14 cellular contexts compared by ENCODE assay signal in genomic region chr9:35695801-35696420, GRCh38. TPM values are rescaled to one million over a fixed set of nuclear protein-coding genes. Genes with fewer than 3 reads are reported as not detected.
DNase-seq lines count a peak whose midpoint lies in the region; ATAC-seq and TF ChIP-seq lines count a peak whose summit lies in the region.
"Had no signal": no experiment of that assay in that cellular context is flagged by ENCODE, and none has a peak within 500 bp of the region (broad histone marks: within the 10 kb centered on the region; RNA-seq: fewer than 3 reads in every experiment).

No MANE protein-coding gene starts in this region.

- no peak for DNase-seq in activated CD8-positive, alpha-beta T cell treated with anti-CD3 and anti-CD28 coated beads, Interleukin-2, amount 10 ng/mL, durations not matched to agents 7 days and 5 days
- no peak for DNase-seq in activated CD8-positive, alpha-beta T cell treated with anti-CD3 and anti-CD28 coated beads for 36 hours
- DNase-seq in neural crest cell (ENCODE audit: low read depth, low spot score) (no peak), tibial nerve (ENCODE audit: low spot score in 2 of 2) (no peak), OCI-M1 (lab: John Stamatoyannopoulos, UW) (no peak), putamen (ENCODE audit: low spot score) (no peak)
- DNase-seq: NCI-H2171 had no signal

- no peak overlapping the region for H3K4me3 Mint-ChIP-seq in activated CD8-positive, alpha-beta T cell treated with anti-CD3 and anti-CD28 coated beads, Interleukin-2, amount 10 ng/mL, durations not matched to agents 7 days and 5 days
- H3K4me3 Mint-ChIP-seq in activated CD8-positive, alpha-beta T cell treated with anti-CD3 and anti-CD28 coated beads for 36 hours = no peak overlapping the region
- peak overlapping the region; percentile 56 for H3K4me3 Mint-ChIP-seq in neural crest cell
- H3K4me3 Mint-ChIP-seq: activated B cell treated with CpG ODN at 0.5 μM for 24 hours; activated naive CD8-positive, alpha-beta T cell treated with anti-CD3 and anti-CD28 coated beads, Interleukin-2, amount 50 U/mL, for 24 hours; CD8-positive, alpha-beta T cell; dendritic cell treated with granulocyte-macrophage colony-stimulating factor and Interleukin-4, amounts not matched to agents 40 ng/mL and 50 ng/mL, for 4 days; memory B cell had no signal

- no peaks in the 10 kb centered on the region for H3K9me3 ChIP-seq in tibial nerve

- peaks cover 5% of the 10 kb centered on the region for H3K36me3 Mint-ChIP-seq in activated CD8-positive, alpha-beta T cell treated with anti-CD3 and anti-CD28 coated beads, Interleukin-2, amount 10 ng/mL, durations not matched to agents 7 days and 5 days (ENCODE audit: low read depth)
- peaks cover 17% of the 10 kb centered on the region for H3K36me3 Mint-ChIP-seq in activated CD8-positive, alpha-beta T cell treated with anti-CD3 and anti-CD28 coated beads for 36 hours (ENCODE audit: low read depth)
- peaks cover 3% of the 10 kb centered on the region for H3K36me3 Mint-ChIP-seq in neural crest cell (ENCODE audit: low read depth)
- H3K36me3 Mint-ChIP-seq: CD8-positive, alpha-beta T cell had no signal

- H3K4me1 Mint-ChIP-seq in activated CD8-positive, alpha-beta T cell treated with anti-CD3 and anti-CD28 coated beads, Interleukin-2, amount 10 ng/mL, durations not matched to agents 7 days and 5 days (ENCODE audit: low read depth) = peaks cover 17% of the 10 kb centered on the region
- no peaks in the 10 kb centered on the region for H3K4me1 Mint-ChIP-seq in activated CD8-positive, alpha-beta T cell treated with anti-CD3 and anti-CD28 coated beads for 36 hours (ENCODE audit: low read depth)
- peaks cover 11% of the 10 kb centered on the region for H3K4me1 Mint-ChIP-seq in neural crest cell

- H3K27ac Mint-ChIP-seq in activated CD8-positive, alpha-beta T cell treated with anti-CD3 and anti-CD28 coated beads, Interleukin-2, amount 10 ng/mL, durations not matched to agents 7 days and 5 days = peak overlapping the region; percentile 32
- H3K27ac Mint-ChIP-seq in activated CD8-positive, alpha-beta T cell treated with anti-CD3 and anti-CD28 coated beads for 36 hours = no peak overlapping the region
- H3K27ac Mint-ChIP-seq in neural crest cell (ENCODE audit: unreplicated experiment) = no peak overlapping the region
- H3K27ac Mint-ChIP-seq: activated naive CD8-positive, alpha-beta T cell treated with anti-CD3 and anti-CD28 coated beads, Interleukin-2, amount 50 U/mL, for 24 hours; dendritic cell treated with granulocyte-macrophage colony-stimulating factor and Interleukin-4, amounts not matched to agents 40 ng/mL and 50 ng/mL, for 4 days had no signal

- intact Hi-C loops in activated CD8-positive, alpha-beta T cell treated with anti-CD3 and anti-CD28 coated beads for 36 hours (cut with micrococcal nuclease) = no loop called here

- no peak for TF ChIP-seq CTCF in activated CD8-positive, alpha-beta T cell treated with anti-CD3 and anti-CD28 coated beads for 36 hours (IDR thresholded peaks at IDR 0.05)
- TF ChIP-seq CTCF in neural crest cell (conservative IDR thresholded peaks at IDR 0.05) = no peak
- TF ChIP-seq CTCF in tibial nerve (IDR thresholded peaks at IDR 0.05) = no peak

- WGBS in tibial nerve, 2 donors = 89 to 94% methylated on average over 3 of the region's 3 CpGs

- H3K4me3 ChIP-seq in tibial nerve = no peak overlapping the region

- TF ChIP-seq EP300 in tibial nerve (IDR thresholded peaks at IDR 0.05) = no peak

- no peaks in the 10 kb centered on the region for H3K27me3 ChIP-seq in tibial nerve

- peaks cover 0 to 40% (median 4%) of the 10 kb centered on the region in 4 donors for H3K4me1 ChIP-seq in tibial nerve

- H3K27ac ChIP-seq in cingulate gyrus (ENCODE audit: low read depth, low read length) (peak overlapping the region; percentile 24), tibial nerve (peak overlapping the region in 3 of 4 donors; percentile 35 to 81 (median 55))

- no peaks in the 10 kb centered on the region for H3K9me3 Mint-ChIP-seq in activated CD8-positive, alpha-beta T cell treated with anti-CD3 and anti-CD28 coated beads, Interleukin-2, amount 10 ng/mL, durations not matched to agents 7 days and 5 days (ENCODE audit: insufficient read depth)
- H3K9me3 Mint-ChIP-seq in activated CD8-positive, alpha-beta T cell treated with anti-CD3 and anti-CD28 coated beads for 36 hours = no peaks in the 10 kb centered on the region
- no peaks in the 10 kb centered on the region for H3K9me3 Mint-ChIP-seq in neural crest cell
- H3K9me3 Mint-ChIP-seq: activated B cell treated with CpG ODN at 0.5 μM for 24 hours; activated naive CD8-positive, alpha-beta T cell treated with anti-CD3 and anti-CD28 coated beads, Interleukin-2, amount 50 U/mL, for 24 hours; CD8-positive, alpha-beta T cell; dendritic cell treated with granulocyte-macrophage colony-stimulating factor and Interleukin-4, amounts not matched to agents 40 ng/mL and 50 ng/mL, for 4 days; memory B cell had no signal

- peaks cover 0 to 53% (median 28%) of the 10 kb centered on the region in 3 donors for H3K36me3 ChIP-seq in tibial nerve

- CTCF ChIA-PET in activated CD8-positive, alpha-beta T cell treated with anti-CD3 and anti-CD28 coated beads, Interleukin-2, amount 10 ng/mL, durations not matched to agents 7 days and 5 days (lab: Charles Lee) = interaction anchor here (0.6 to 7.1 kb wide), 39 partner anchors 8 to 593 kb away, joined by 3 to 209 read pairs (median 8); partner anchors contain the start of genes ARHGEF39, CA9, CCDC107 and CD72
- CTCF ChIA-PET in activated CD8-positive, alpha-beta T cell treated with anti-CD3 and anti-CD28 coated beads for 36 hours (lab: Charles Lee) = interaction anchor here (0.6 to 12.7 kb wide), 33 partner anchors 12 to 304 kb away, joined by 3 to 313 read pairs (median 4); partner anchors contain the start of genes ARHGEF39, CA9, CCDC107 and CREB3

- H3K27me3 Mint-ChIP-seq in activated CD8-positive, alpha-beta T cell treated with anti-CD3 and anti-CD28 coated beads, Interleukin-2, amount 10 ng/mL, durations not matched to agents 7 days and 5 days (ENCODE audit: low read depth) = no peaks in the 10 kb centered on the region
- no peaks in the 10 kb centered on the region for H3K27me3 Mint-ChIP-seq in activated CD8-positive, alpha-beta T cell treated with anti-CD3 and anti-CD28 coated beads for 36 hours
- H3K27me3 Mint-ChIP-seq in neural crest cell (ENCODE audit: low read depth) = no peaks in the 10 kb centered on the region
- H3K27me3 Mint-ChIP-seq: activated B cell treated with CpG ODN at 0.5 μM for 24 hours; activated naive CD8-positive, alpha-beta T cell treated with anti-CD3 and anti-CD28 coated beads, Interleukin-2, amount 50 U/mL, for 24 hours; dendritic cell treated with granulocyte-macrophage colony-stimulating factor and Interleukin-4, amounts not matched to agents 40 ng/mL and 50 ng/mL, for 4 days; memory B cell had no signal

- no peak for TF ChIP-seq POLR2A in tibial nerve (IDR thresholded peaks at IDR 0.05)

- POLR2A ChIA-PET in activated CD8-positive, alpha-beta T cell treated with anti-CD3 and anti-CD28 coated beads, Interleukin-2, amount 10 ng/mL, durations not matched to agents 7 days and 5 days (lab: Charles Lee) = interaction anchor here (1.0 to 1.6 kb wide), 6 partner anchors 11 to 92 kb away, joined by 3 to 9 read pairs (median 4); partner anchors contain the start of genes CREB3 and TLN1
- POLR2A ChIA-PET in activated CD8-positive, alpha-beta T cell treated with anti-CD3 and anti-CD28 coated beads for 36 hours (lab: Charles Lee) = interaction anchor here (0.8 to 1.7 kb wide), 8 partner anchors 8 to 38 kb away, joined by 4 to 6 read pairs (median 4); partner anchors contain the start of genes ARHGEF39, CCDC107 and RMRP

- ATAC-seq in activated CD8-positive, alpha-beta T cell treated with anti-CD3 and anti-CD28 coated beads, Interleukin-2, amount 10 ng/mL, durations not matched to agents 7 days and 5 days = no peak
- no peak for ATAC-seq in activated CD8-positive, alpha-beta T cell treated with anti-CD3 and anti-CD28 coated beads for 36 hours
- no peak for ATAC-seq in GM19455 (IDR thresholded peaks at IDR 0.05; ENCODE audit: unreplicated experiment)

RNA-seq across cellular contexts. Expression of gene TPM2, which starts 6.2 kb away (rescaled TPM):
- 10 to 100 TPM; 12.0 to 12.8 TPM for total RNA-seq in activated CD8-positive, alpha-beta T cell treated with anti-CD3 and anti-CD28 coated beads, Interleukin-2, amount 10 ng/mL, durations not matched to agents 7 days and 5 days
- 1 to 10 TPM; 4.8 to 5.3 TPM for total RNA-seq in activated CD8-positive, alpha-beta T cell treated with anti-CD3 and anti-CD28 coated beads for 36 hours
- total RNA-seq in neural crest cell = 159 and 168 TPM in 2 replicates
- 100 to 1,000 TPM; 229 to 350 (median 289) TPM for total RNA-seq in tibial nerve

RNA-seq across cellular contexts. Expression of gene CA9, which starts 22.2 kb away (rescaled TPM):
- 1 to 10 TPM in 1 of 2 experiments, under 1 TPM in 1; 0.50 to 1.3 TPM for total RNA-seq in activated CD8-positive, alpha-beta T cell treated with anti-CD3 and anti-CD28 coated beads, Interleukin-2, amount 10 ng/mL, durations not matched to agents 7 days and 5 days
- total RNA-seq in activated CD8-positive, alpha-beta T cell treated with anti-CD3 and anti-CD28 coated beads for 36 hours = 1 to 10 TPM; 4.5 to 4.9 TPM
- 0.45 and 0.63 TPM in 2 replicates for total RNA-seq in neural crest cell
- total RNA-seq in tibial nerve = under 1 TPM in 1 of 4 donors, not detected in 3; 0.84 TPM
- total RNA-seq: activated B cell treated with CpG ODN at 0.5 μM for 24 hours; CD8-positive, alpha-beta T cell had no signal

RNA-seq across cellular contexts. Expression of gene ARHGEF39, which starts 30.9 kb away (rescaled TPM):
- 10 to 100 TPM; 17.2 to 17.3 TPM for total RNA-seq in activated CD8-positive, alpha-beta T cell treated with anti-CD3 and anti-CD28 coated beads, Interleukin-2, amount 10 ng/mL, durations not matched to agents 7 days and 5 days
- total RNA-seq in activated CD8-positive, alpha-beta T cell treated with anti-CD3 and anti-CD28 coated beads for 36 hours = 10 to 100 TPM; 16.0 to 19.9 TPM
- total RNA-seq in neural crest cell = 27.2 and 28.0 TPM in 2 replicates
- 1 to 10 TPM in 2 of 4 donors, under 1 TPM in 1, not detected in 1; 0.20 to 4.8 (median 1.0) TPM for total RNA-seq in tibial nerve

RNA-seq across cellular contexts. Expression of gene TLN1, which starts 36.1 kb away (rescaled TPM):
- total RNA-seq in activated CD8-positive, alpha-beta T cell treated with anti-CD3 and anti-CD28 coated beads, Interleukin-2, amount 10 ng/mL, durations not matched to agents 7 days and 5 days = 100 to 1,000 TPM; 448 to 450 TPM
- 100 to 1,000 TPM; 212 to 219 TPM for total RNA-seq in activated CD8-positive, alpha-beta T cell treated with anti-CD3 and anti-CD28 coated beads for 36 hours
- 123 and 141 TPM in 2 replicates for total RNA-seq in neural crest cell
- 100 to 1,000 TPM; 284 to 405 (median 350) TPM for total RNA-seq in tibial nerve

RNA-seq across cellular contexts. Expression of gene CREB3, which starts 36.6 kb away (rescaled TPM):
- 10 to 100 TPM; 21.6 to 21.7 TPM for total RNA-seq in activated CD8-positive, alpha-beta T cell treated with anti-CD3 and anti-CD28 coated beads, Interleukin-2, amount 10 ng/mL, durations not matched to agents 7 days and 5 days
- 10 to 100 TPM; 22.3 to 22.4 TPM for total RNA-seq in activated CD8-positive, alpha-beta T cell treated with anti-CD3 and anti-CD28 coated beads for 36 hours
- total RNA-seq in neural crest cell (35.3 and 35.9 TPM in 2 replicates), tibial nerve (10 to 100 TPM; 41.6 to 70.1 (median 53.5) TPM)

Comparison
In these comparisons a context has a peak if more than half of its experiments do, and no peak if none do; other contexts are left out.
1. RNA of gene TPM2, which starts 6.2 kb away (total RNA-seq): 229 to 350 TPM in tibial nerve and 159 to 168 TPM in neural crest cell; 12.0 to 12.8 TPM in activated CD8-positive, alpha-beta T cell treated with anti-CD3 and anti-CD28 coated beads, Interleukin-2, amount 10 ng/mL, durations not matched to agents 7 days and 5 days and 4.8 to 5.3 TPM in activated CD8-positive, alpha-beta T cell treated with anti-CD3 and anti-CD28 coated beads for 36 hours; every median in the first group is over 10 times any median in the second.